In the genomic region with DNA sequence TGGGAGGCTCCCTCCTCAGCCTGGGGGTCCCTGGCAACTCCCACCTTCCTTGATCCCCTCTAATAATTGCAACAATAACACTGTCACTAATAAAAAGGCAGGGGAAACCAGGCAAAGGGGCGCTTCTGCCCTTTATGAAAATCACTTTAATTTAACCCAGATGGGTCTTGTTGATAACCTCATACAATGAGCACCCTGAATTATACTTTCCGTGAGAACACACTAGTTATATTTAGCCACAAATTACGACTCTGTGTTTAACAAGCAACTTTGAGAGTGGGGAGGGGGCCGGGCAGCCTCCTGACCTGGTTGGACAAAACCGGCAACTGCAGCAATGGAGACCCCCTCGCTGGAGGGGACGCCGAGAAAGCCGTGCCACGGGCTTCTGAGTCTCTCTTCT, we compare ENCODE assay signal across 12 cellular contexts. TPM values are rescaled to one million over a fixed set of nuclear protein-coding genes. Genes with fewer than 3 reads are reported as not detected.
DNase-seq lines count a peak whose midpoint lies in the region; ATAC-seq and TF ChIP-seq lines count a peak whose summit lies in the region.
"Had no signal": no experiment of that assay in that cellular context is flagged by ENCODE, and none has a peak within 500 bp of the region (broad histone marks: within the 10 kb centered on the region; RNA-seq: fewer than 3 reads in every experiment).

No MANE protein-coding gene starts in this region.

- 71% methylated on average over 10 of the region's 10 CpGs for WGBS in esophagus muscularis mucosa
- WGBS in upper lobe of left lung, 2 donors, result 75 to 77% methylated on average over 10 of the region's 10 CpGs

- H3K9me3 ChIP-seq in esophagus muscularis mucosa (no peaks in the 10 kb centered on the region), upper lobe of left lung (no peaks in the 10 kb centered on the region)
- H3K9me3 ChIP-seq: body of pancreas had no signal

- ATAC-seq in upper lobe of left lung (ENCODE audit: low FRiP score in 2 of 2), result no peak
- ATAC-seq: body of pancreas had no signal

- no peaks in the 10 kb centered on the region for H3K36me3 Mint-ChIP-seq in activated naive CD8-positive, alpha-beta T cell
- no peaks in the 10 kb centered on the region for H3K36me3 Mint-ChIP-seq in activated naive CD8-positive, alpha-beta T cell treated with anti-CD3 and anti-CD28 coated beads for 36 hours
- peaks cover 8% of the 10 kb centered on the region for H3K36me3 Mint-ChIP-seq in neural crest cell (ENCODE audit: low read depth)

- peaks cover 14% of the 10 kb centered on the region for H3K27me3 Mint-ChIP-seq in activated naive CD8-positive, alpha-beta T cell
- H3K27me3 Mint-ChIP-seq in activated naive CD8-positive, alpha-beta T cell treated with anti-CD3 and anti-CD28 coated beads for 36 hours, result peaks cover 77% of the 10 kb centered on the region
- peaks cover 23% of the 10 kb centered on the region for H3K27me3 Mint-ChIP-seq in neural crest cell (ENCODE audit: low read depth)

- H3K4me3 Mint-ChIP-seq in activated naive CD8-positive, alpha-beta T cell, result peak overlapping the region; percentile 27
- H3K4me3 Mint-ChIP-seq in activated naive CD8-positive, alpha-beta T cell treated with anti-CD3 and anti-CD28 coated beads for 36 hours, result no peak overlapping the region
- peak overlapping the region; percentile 87 for H3K4me3 Mint-ChIP-seq in neural crest cell

- no peaks in the 10 kb centered on the region for H3K9me3 Mint-ChIP-seq in activated naive CD8-positive, alpha-beta T cell (ENCODE audit: low read depth)
- H3K9me3 Mint-ChIP-seq in activated naive CD8-positive, alpha-beta T cell treated with anti-CD3 and anti-CD28 coated beads for 36 hours, result no peaks in the 10 kb centered on the region
- no peaks in the 10 kb centered on the region for H3K9me3 Mint-ChIP-seq in neural crest cell

- no peak overlapping the region for H3K27ac Mint-ChIP-seq in activated naive CD8-positive, alpha-beta T cell
- H3K27ac Mint-ChIP-seq in activated naive CD8-positive, alpha-beta T cell treated with anti-CD3 and anti-CD28 coated beads for 36 hours, result no peak overlapping the region
- H3K27ac Mint-ChIP-seq in neural crest cell (ENCODE audit: unreplicated experiment), result peak overlapping the region; percentile 78

- TF ChIP-seq POLR2A in esophagus muscularis mucosa (IDR thresholded peaks at IDR 0.05; ENCODE audit: low read depth) (no peak), upper lobe of left lung (IDR thresholded peaks at IDR 0.05) (no peak)

- intact Hi-C loops in esophagus muscularis mucosa (cut with DNase I), result no loop called here

- H3K27me3 ChIP-seq in esophagus muscularis mucosa (no peaks in the 10 kb centered on the region), upper lobe of left lung (peaks cover 0 to 20% (median 0%) of the 10 kb centered on the region in 4 donors)
- H3K27me3 ChIP-seq: body of pancreas had no signal

- H3K36me3 ChIP-seq in esophagus muscularis mucosa (no peaks in the 10 kb centered on the region), upper lobe of left lung (no peaks in the 10 kb centered on the region)

- peaks cover 55 to 84% (median 78%) of the 10 kb centered on the region in 4 donors for H3K4me1 ChIP-seq in esophagus muscularis mucosa
- peaks cover 49 to 81% (median 57%) of the 10 kb centered on the region in 4 donors for H3K4me1 ChIP-seq in upper lobe of left lung

- TF ChIP-seq EP300 in esophagus muscularis mucosa (IDR thresholded peaks at IDR 0.05) (no peak), upper lobe of left lung (IDR thresholded peaks at IDR 0.05) (no peak)

- peak overlapping the region; percentile 96 to 100 (median 99) for H3K27ac ChIP-seq in esophagus muscularis mucosa (replicated peaks in 1 of 4)
- H3K27ac ChIP-seq in upper lobe of left lung, result peak overlapping the region; percentile 95 to 98 (median 96)
- H3K27ac ChIP-seq: epithelial cell of prostate had no signal

- H3K4me3 ChIP-seq in esophagus muscularis mucosa, result no peak overlapping the region
- H3K4me3 ChIP-seq in upper lobe of left lung, result no peak overlapping the region
- H3K4me3 ChIP-seq: body of pancreas had no signal

- no peak for TF ChIP-seq CTCF in esophagus muscularis mucosa (IDR thresholded peaks at IDR 0.05)
- TF ChIP-seq CTCF in neural crest cell (conservative IDR thresholded peaks at IDR 0.05), result no peak
- TF ChIP-seq CTCF in upper lobe of left lung (IDR thresholded peaks at IDR 0.05), result no peak

- peaks cover 9% of the 10 kb centered on the region for H3K4me1 Mint-ChIP-seq in activated naive CD8-positive, alpha-beta T cell (ENCODE audit: low read depth)
- peaks cover 7% of the 10 kb centered on the region for H3K4me1 Mint-ChIP-seq in activated naive CD8-positive, alpha-beta T cell treated with anti-CD3 and anti-CD28 coated beads for 36 hours
- H3K4me1 Mint-ChIP-seq in neural crest cell, result peaks cover 79% of the 10 kb centered on the region

- DNase-seq in activated naive CD8-positive, alpha-beta T cell treated with anti-CD3 and anti-CD28 coated beads for 36 hours, result no peak
- DNase-seq in esophagus muscularis mucosa (ENCODE audit: extremely low spot score) (no peak), neural crest cell (ENCODE audit: low read depth, low spot score) (no peak), upper lobe of left lung (no peak), DMS79 treated with DMSO at 0.1 percent for 48 hours (lab: John Stamatoyannopoulos, UW) (no peak), NCI-H510A (lab: John Stamatoyannopoulos, UW) (no peak)
- DNase-seq in stimulated activated CD4-positive, alpha-beta T cell treated with anti-CD3 and anti-CD28 coated beads, Interleukin-2, amount 100 ng/mL, for 24 hours, result no peak
- DNase-seq: activated T-cell treated with anti-CD3 and anti-CD28 coated beads, Interleukin-2, amount 50 U/mL, for 1 hour; stimulated activated naive CD4-positive, alpha-beta T cell had no signal

RNA-seq across cellular contexts. Expression of a gene that starts 5.7 kb away (rescaled TPM):
- under 1 TPM; 0.08 to 0.25 TPM for total RNA-seq in activated naive CD8-positive, alpha-beta T cell treated with anti-CD3 and anti-CD28 coated beads for 36 hours
- 10 to 100 TPM; 15.9 to 38.1 (median 21.1) TPM for total RNA-seq in esophagus muscularis mucosa
- 57.4 and 61.3 TPM in 2 replicates for total RNA-seq in neural crest cell
- total RNA-seq in upper lobe of left lung, result 10 to 100 TPM in 5 of 6 donors, 1 to 10 TPM in 1; 8.2 to 81.7 (median 21.0) TPM

Comparison
In these comparisons a context has a peak if more than half of its experiments do, and no peak if none do; other contexts are left out.
1. RNA of a gene that starts 5.7 kb away (total RNA-seq): 57.4 to 61.3 TPM in neural crest cell, 15.9 to 38.1 TPM in esophagus muscularis mucosa and 8.2 to 81.7 TPM in upper lobe of left lung; 0.08 to 0.25 TPM in activated naive CD8-positive, alpha-beta T cell treated with anti-CD3 and anti-CD28 coated beads for 36 hours; every median in the first group is over 4 times any median in the second.